Comparison of ENCODE assay signal across 18 cellular contexts in genomic region chr6:82906951-82907350, GRCh38.
DNase-seq lines count a peak whose midpoint lies in the region; ATAC-seq, FAIRE-seq and TF ChIP-seq lines count a peak whose summit lies in the region.
"Had no signal": no experiment of that assay in that cellular context is flagged by ENCODE, and none has a peak within 500 bp of the region (broad histone marks: within the 10 kb centered on the region; RNA-seq: fewer than 3 reads in every experiment).

No MANE protein-coding gene starts in this region.

- peaks cover 6% of the 10 kb centered on the region for H3F3A ChIP-seq in neural progenitor cell (ENCODE audit: low read depth)

- H3K79me2 ChIP-seq in neural progenitor cell (ENCODE audit: low read depth): no peaks in the 10 kb centered on the region

- no peak for TF ChIP-seq CTCF in neural progenitor cell (IDR thresholded peaks at IDR 0.05)

- no peaks in the 10 kb centered on the region for H4K20me1 ChIP-seq in neural progenitor cell (ENCODE audit: low read depth)

- H3K4me1 ChIP-seq in neural progenitor cell: peaks cover 52% of the 10 kb centered on the region
- H3K4me1 ChIP-seq: pancreas, Peyer's patch had no signal

- no peaks in the 10 kb centered on the region for H3K27me3 ChIP-seq in neural progenitor cell
- H3K27me3 ChIP-seq: pancreas, Peyer's patch had no signal

- no peaks in the 10 kb centered on the region for H3K36me3 ChIP-seq in neural progenitor cell
- H3K36me3 ChIP-seq: pancreas, Peyer's patch had no signal

- peaks cover 2% of the 10 kb centered on the region for H3K36me3 Mint-ChIP-seq in neural progenitor cell

- H3K9me3 Mint-ChIP-seq in neural progenitor cell: no peaks in the 10 kb centered on the region
- H3K9me3 Mint-ChIP-seq: IgD-negative memory B cell had no signal

- no peaks in the 10 kb centered on the region for H3K27me3 Mint-ChIP-seq in neural progenitor cell (ENCODE audit: insufficient read depth, low read depth)
- H3K27me3 Mint-ChIP-seq: IgD-negative memory B cell had no signal

- peak overlapping the region; percentile 54 for H3K27ac Mint-ChIP-seq in neural progenitor cell
- H3K27ac Mint-ChIP-seq: IgD-negative memory B cell had no signal

- no peak overlapping the region for H3K4me3 Mint-ChIP-seq in neural progenitor cell
- H3K4me3 Mint-ChIP-seq: IgD-negative memory B cell had no signal

- H3K4me2 ChIP-seq in neural progenitor cell: peak overlapping the region; percentile 42

- DNase-seq in GM03348 (ENCODE audit: low spot score) (peak; percentile 41), RCC 7860 (ENCODE audit: low spot score) (peak; percentile 55), fibroblast of gingiva (ENCODE audit: low read depth) (peak; percentile 30), neural progenitor cell (ENCODE audit: low spot score) (no peak), NCI-H1694 treated with DMSO at 0.1 percent for 48 hours (lab: John Stamatoyannopoulos, UW) (no peak), DMS79 (lab: John Stamatoyannopoulos, UW) (no peak)
- DNase-seq in stimulated activated naive CD4-positive, alpha-beta T cell treated with Interleukin-2 at 50 U/mL for 16 hours (lab: John Stamatoyannopoulos, UW): no peak
- DNase-seq: activated T-cell treated with anti-CD3 and anti-CD28 coated beads for 4 hours; aorta; erythroblast; NCI-H2171 treated with DMSO at 0.1 percent for 48 hours; pancreas; Peyer's patch; stimulated activated CD4-positive, alpha-beta T cell treated with anti-CD3 and anti-CD28 coated beads, Interleukin-4, amount 100 ng/mL, for 1 hour; substantia nigra had no signal

- ATAC-seq in HG02870 (IDR thresholded peaks at IDR 0.05; ENCODE audit: unreplicated experiment): no peak
- ATAC-seq: pancreas had no signal

- no peak overlapping the region for H3K27ac ChIP-seq in neural progenitor cell
- H3K27ac ChIP-seq: pancreas, Peyer's patch had no signal

- H3K9ac ChIP-seq in neural progenitor cell: no peak overlapping the region

- H2AFZ ChIP-seq in neural progenitor cell (replicated peaks): no peak overlapping the region

- H3K9me3 ChIP-seq in neural progenitor cell (ENCODE audit: low read depth): no peaks in the 10 kb centered on the region
- H3K9me3 ChIP-seq: pancreas, Peyer's patch had no signal

- peak; percentile 87 for FAIRE-seq in RCC 7860 (lab: Jason Lieb, UNC)
- FAIRE-seq: islet of Langerhans, pancreas had no signal

- no peak overlapping the region for H3K4me3 ChIP-seq in neural progenitor cell
- H3K4me3 ChIP-seq: pancreas, Peyer's patch had no signal

- peaks cover 76% of the 10 kb centered on the region for H3K4me1 Mint-ChIP-seq in neural progenitor cell

Comparison
In these comparisons a context has a peak if more than half of its experiments do, and no peak if none do; other contexts are left out.
1. DNase-seq: peak in GM03348 (single experiment), RCC 7860 (single experiment) and fibroblast of gingiva (single experiment); none in neural progenitor cell (single experiment), stimulated activated naive CD4-positive, alpha-beta T cell treated with Interleukin-2 at 50 U/mL for 16 hours (single experiment), NCI-H1694 treated with DMSO at 0.1 percent for 48 hours (single experiment) and DMS79 (single experiment).